ENCODE assay signal across 1 cellular context in the genomic region with DNA sequence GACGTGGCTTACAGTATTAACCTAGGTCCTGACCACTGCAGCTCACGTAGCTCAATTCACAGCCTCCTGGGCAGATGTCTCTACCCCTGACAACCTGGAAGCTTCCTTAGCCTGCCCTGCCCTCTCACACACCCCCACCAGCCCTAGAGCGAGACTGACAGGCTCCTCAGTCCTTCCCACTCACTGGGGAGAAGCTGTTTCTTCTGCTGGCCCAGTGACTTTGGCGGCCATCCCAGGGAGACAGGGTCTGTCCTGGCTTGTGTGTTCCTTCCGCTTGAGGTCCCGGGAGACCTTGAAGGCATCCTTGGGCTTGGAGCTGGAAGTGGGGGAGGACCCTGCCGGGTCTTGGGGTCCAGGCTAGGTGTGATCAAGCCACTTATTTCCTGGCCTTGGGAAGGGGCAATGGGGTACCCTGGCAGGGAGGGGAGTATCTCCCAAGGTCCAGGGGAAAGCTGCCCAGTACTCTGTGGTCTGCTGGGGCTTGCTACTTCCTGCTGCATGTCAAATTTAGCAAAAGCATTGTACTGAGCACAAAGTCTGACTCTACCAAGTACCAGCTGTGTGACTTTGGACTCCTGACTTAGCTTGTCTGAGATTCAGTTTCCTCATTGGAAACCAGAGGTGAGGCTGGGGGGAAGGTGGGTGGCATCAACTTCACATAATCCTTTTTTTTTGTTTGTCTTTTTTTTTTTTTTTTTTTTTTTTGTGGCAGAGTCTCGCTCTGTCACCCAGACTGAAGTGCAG.
TF ChIP-seq lines count a peak whose summit lies in the region.

No MANE protein-coding gene starts in this region.

TF ChIP-seq in GM12878, 131 proteins besides CTCF, POLR2A, EP300 and RAD21:
- no peak for TF ChIP-seq NFXL1 (IDR thresholded peaks at IDR 0.05; ENCODE audit: borderline replicate concordance)
- TF ChIP-seq HDAC2 (IDR thresholded peaks at IDR 0.05) = no peak
- TF ChIP-seq POLR2AphosphoS5 (IDR thresholded peaks at IDR 0.05; ENCODE audit: low read length) = no peak
- TF ChIP-seq JUNB (IDR thresholded peaks at IDR 0.05) = no peak
- TF ChIP-seq YBX1 (IDR thresholded peaks at IDR 0.05) = no peak
- TF ChIP-seq JUND (IDR thresholded peaks at IDR 0.05; ENCODE audit: low read depth, low read length) = no peak
- TF ChIP-seq STAT1 (conservative IDR thresholded peaks at IDR 0.05) = no peak
- no peak for TF ChIP-seq MAX (IDR thresholded peaks at IDR 0.05; ENCODE audit: low read depth, low read length)
- no peak for TF ChIP-seq GABPA (IDR thresholded peaks at IDR 0.05; ENCODE audit: low read depth)
- no peak for TF ChIP-seq CBX5 (IDR thresholded peaks at IDR 0.05; ENCODE audit: low read depth)
- no peak for TF ChIP-seq TARDBP (IDR thresholded peaks at IDR 0.05; ENCODE audit: borderline replicate concordance)
- TF ChIP-seq SRF (IDR thresholded peaks at IDR 0.05; ENCODE audit: low read depth in 2 of 2, low read length in 2 of 2) = no peak
- TF ChIP-seq YY1 (IDR thresholded peaks at IDR 0.05; ENCODE audit: low read depth, low read length) = no peak
- no peak for TF ChIP-seq MEF2A (IDR thresholded peaks at IDR 0.05; ENCODE audit: insufficient read depth, low read depth, low read length)
- no peak for TF ChIP-seq IKZF2 (IDR thresholded peaks at IDR 0.05)
- no peak for TF ChIP-seq CEBPZ (IDR thresholded peaks at IDR 0.05; ENCODE audit: low read depth, low read length)
- no peak for TF ChIP-seq TAF1 (IDR thresholded peaks at IDR 0.05; ENCODE audit: borderline replicate concordance, low read depth, low read length)
- no peak for TF ChIP-seq NFIC (IDR thresholded peaks at IDR 0.05; ENCODE audit: low read depth, low read length)
